In the genomic region with DNA sequence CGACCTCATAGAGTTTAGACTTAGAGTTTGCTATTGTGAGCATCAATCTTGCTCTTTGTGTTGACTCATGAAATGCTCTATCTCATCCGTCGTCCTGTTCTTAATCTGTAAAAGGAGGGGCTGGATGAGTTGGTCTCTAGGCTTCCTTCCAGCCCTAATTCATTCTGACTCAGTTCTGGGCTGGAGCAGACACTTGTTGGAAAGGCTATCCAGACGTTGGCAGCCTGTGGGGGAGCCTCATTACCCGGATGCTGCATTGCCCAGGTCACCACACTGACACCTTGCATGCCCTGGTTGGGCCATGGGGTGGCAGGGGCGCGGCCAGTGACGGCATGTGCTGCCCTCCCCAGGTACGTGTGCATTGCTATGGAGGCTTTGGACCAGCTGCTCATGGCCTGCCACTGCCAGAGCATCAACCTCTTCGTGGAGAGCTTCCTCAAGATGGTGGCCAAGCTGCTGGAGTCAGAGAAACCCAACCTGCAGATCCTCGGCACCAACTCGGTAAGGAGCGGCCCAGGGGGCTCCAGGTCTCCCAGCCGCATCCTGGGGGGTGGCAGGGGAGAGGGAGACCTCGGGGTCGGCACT, we compare ENCODE assay signal across 1 cellular context.
TF ChIP-seq lines count a peak whose summit lies in the region.

No MANE protein-coding gene starts in this region.

TF ChIP-seq in IMR-90, 13 proteins besides CTCF, POLR2A, EP300 and RAD21 (continued from another document):
- TF ChIP-seq BHLHE40 (IDR thresholded peaks at IDR 0.05; ENCODE audit: low read depth, low read length) (no peak), RFX5 (IDR thresholded peaks at IDR 0.05; ENCODE audit: low read depth, low read length) (no peak), MAZ (IDR thresholded peaks at IDR 0.05; ENCODE audit: borderline replicate concordance, low read depth, low read length) (peak; percentile 50; the same call in 1 of the 2 replicates), MAFK (IDR thresholded peaks at IDR 0.05; ENCODE audit: low read depth, low read length) (no peak), FOS (IDR thresholded peaks at IDR 0.05; ENCODE audit: low read depth, low read length) (peak; percentile 54; the same call in 1 of the 2 replicates), USF2 (IDR thresholded peaks at IDR 0.05; ENCODE audit: low read depth, low read length) (no peak)
TF ChIP-seq in IMR-90: peak in this region for 2.
